ENCODE assay signal across 8 cellular contexts in genomic region chr10:3095373-3096139, GRCh38. TPM values are rescaled to one million over a fixed set of nuclear protein-coding genes. Genes with fewer than 3 reads are reported as not detected.
A peak's percentile ranks its signal among the peaks of the same experiment; 100 is the strongest.
DNase-seq lines count a peak whose midpoint lies in the region; ATAC-seq, FAIRE-seq and TF ChIP-seq lines count a peak whose summit lies in the region.

No MANE protein-coding gene starts in this region.

- H3K9me1 ChIP-seq in keratinocyte (ENCODE audit: control insufficient read depth, extremely low read depth, insufficient read depth, low read length), result peaks cover 6% of the 10 kb centered on the region

- peak overlapping the region; percentile 41 for H3K9ac ChIP-seq in keratinocyte (ENCODE audit: control insufficient read depth, extremely low read depth, insufficient read depth, low read length)

- H3K27ac ChIP-seq in RWPE2 (ENCODE audit: poor library complexity, severe bottlenecking) (peak overlapping the region; percentile 99), ascending aorta (peak overlapping the region; percentile 88 to 90), keratinocyte (ENCODE audit: control insufficient read depth, insufficient read depth, low read length) (peak overlapping the region; percentile 85)

- H4K20me1 ChIP-seq in keratinocyte (ENCODE audit: control insufficient read depth, extremely low read depth, insufficient read depth, low read length), result no peaks in the 10 kb centered on the region

- H3K27me3 ChIP-seq in RWPE2 (ENCODE audit: insufficient read depth, poor library complexity, severe bottlenecking) (no peaks in the 10 kb centered on the region), ascending aorta (no peaks in the 10 kb centered on the region), keratinocyte (ENCODE audit: control insufficient read depth, extremely low read depth, insufficient read depth, low read length) (no peaks in the 10 kb centered on the region)

- TF ChIP-seq CTCF in RWPE2 (IDR thresholded peaks at IDR 0.05; ENCODE audit: poor library complexity, severe bottlenecking) (no peak), ascending aorta (IDR thresholded peaks at IDR 0.05) (no peak), keratinocyte (optimal IDR thresholded peaks at IDR 0.05 in 1 of 3, IDR thresholded peaks at IDR 0.05 in 1 of 3, conservative IDR thresholded peaks at IDR 0.05 in 1 of 3; ENCODE audit: extremely low read depth in 1 of 3, insufficient read depth in 2 of 3, low read length in 3 of 3) (no peak)

- H3K4me1 ChIP-seq in RWPE2 (ENCODE audit: insufficient read depth, poor library complexity, severe bottlenecking) (peaks cover 72% of the 10 kb centered on the region), ascending aorta (peaks cover 17 to 33% of the 10 kb centered on the region in 2 donors), keratinocyte (ENCODE audit: control insufficient read depth, extremely low read depth, insufficient read depth, low read length) (peaks cover 63% of the 10 kb centered on the region)

- dilution Hi-C loops in keratinocyte (cut with MboI; ENCODE audit: extremely low pct_ligation_motif_present, low sequenced_read_pairs), result no loop called here

- peak; percentile 79 for FAIRE-seq in keratinocyte (lab: Jason Lieb, UNC)

- ATAC-seq in HG02642 (IDR thresholded peaks at IDR 0.05; ENCODE audit: poor library complexity, unreplicated experiment) (peak; percentile 67), RWPE2 (ENCODE audit: low read depth) (peak; percentile 70)

- no peak overlapping the region for H2AFZ ChIP-seq in keratinocyte (ENCODE audit: control insufficient read depth, low read length)

- H3K4me3 ChIP-seq in RWPE2 (ENCODE audit: severe bottlenecking), result no peak overlapping the region
- H3K4me3 ChIP-seq in ascending aorta, result peak overlapping the region; percentile 7 to 56
- H3K4me3 ChIP-seq in keratinocyte (ENCODE audit: control insufficient read depth in 2 of 3, extremely low read depth in 1 of 3, insufficient read depth in 2 of 3, low read depth in 1 of 3, low read length in 3 of 3), result peak overlapping the region in 2 of 3 experiments; percentile 61 to 63

- no peaks in the 10 kb centered on the region for H3K9me3 ChIP-seq in RWPE2 (ENCODE audit: severe bottlenecking)
- no peaks in the 10 kb centered on the region for H3K9me3 ChIP-seq in ascending aorta
- no peaks in the 10 kb centered on the region for H3K9me3 ChIP-seq in keratinocyte (ENCODE audit: control insufficient read depth, low read depth, low read length)

- H3K36me3 ChIP-seq in RWPE2 (ENCODE audit: low read depth) (peaks cover 54% of the 10 kb centered on the region), ascending aorta (peaks cover 0 to under 1% of the 10 kb centered on the region in 2 donors), keratinocyte (ENCODE audit: control insufficient read depth in 2 of 2, extremely low read depth in 1 of 2, insufficient read depth in 2 of 2, low read length in 2 of 2) (peaks cover 11 to 22% of the 10 kb centered on the region in 2 experiments)

- H3K4me2 ChIP-seq in keratinocyte (ENCODE audit: control insufficient read depth, extremely low read depth, insufficient read depth, low read depth, low read length), result peak overlapping the region; percentile 54

- peaks cover 66% of the 10 kb centered on the region for H3K79me2 ChIP-seq in keratinocyte (ENCODE audit: control insufficient read depth, insufficient read depth, low read length)

- intact Hi-C loops in ascending aorta (cut with DNase I), result loop anchor here (1.0 kb wide), 2 partner anchors 12 to 27 kb away; no protein-coding TSS in a partner anchor

- DNase-seq in COLO829 (ENCODE audit: low spot score) (peak; percentile 84), RWPE2 (ENCODE audit: low spot score) (no peak), ascending aorta (ENCODE audit: low spot score in 2 of 2) (peak in 1 of 2 donors; percentile 84), keratinocyte (ENCODE audit: low read depth, low spot score) (peak; percentile 94), 8988T (no peak), NCI-H524 (lab: John Stamatoyannopoulos, UW) (no peak)
- peak; percentile 49 to 63 for DNase-seq in stimulated activated CD4-positive, alpha-beta T cell treated with anti-CD3 and anti-CD28 coated beads, Interleukin-2, amount 100 ng/mL, for 24 hours

RNA-seq across cellular contexts. Expression of gene PFKP, which starts 28.2 kb away (rescaled TPM):
- 197 TPM for total RNA-seq in ascending aorta
- polyA plus RNA-seq in keratinocyte, result 104 to 134 TPM (median 117 TPM) in 3 replicates
- 117 TPM for polyA plus RNA-seq in keratinocyte (2011; ENCODE audit: low read depth)
- 79.3 and 111 TPM in 2 replicates for polyA plus RNA-seq in keratinocyte (2011; cell fraction: cytosol; rRNA removed)
- polyA plus RNA-seq in keratinocyte (2011; cell fraction: nucleus; rRNA removed), result 162 and 174 TPM in 2 replicates
- polyA plus RNA-seq in keratinocyte (2012; ENCODE audit: low replicate concordance), result 134 and 205 TPM in 2 replicates
- 91.1 to 184 TPM (median 107 TPM) in 3 replicates for polyA minus RNA-seq in keratinocyte
- polyA minus RNA-seq in keratinocyte (2011; cell fraction: cytosol; rRNA and poly(A)+ RNA removed), result 150 TPM
- 95.1 and 112 TPM in 2 replicates for polyA minus RNA-seq in keratinocyte (2011; cell fraction: nucleus; rRNA and poly(A)+ RNA removed)

Comparison
In these comparisons a context has a peak if more than half of its experiments do, and no peak if none do; other contexts are left out.
1. DNase-seq: peak in COLO829 (single experiment), keratinocyte (single experiment) and stimulated activated CD4-positive, alpha-beta T cell treated with anti-CD3 and anti-CD28 coated beads, Interleukin-2, amount 100 ng/mL, for 24 hours (2 of 2); none in RWPE2 (single experiment), 8988T (single experiment) and NCI-H524 (0 of 2).
2. Peak in every context shown above with its lines, with median percentiles within 50 percentile points of each other: H3K27ac ChIP-seq.